ENCODE assay signal across 8 cellular contexts in the genomic region with DNA sequence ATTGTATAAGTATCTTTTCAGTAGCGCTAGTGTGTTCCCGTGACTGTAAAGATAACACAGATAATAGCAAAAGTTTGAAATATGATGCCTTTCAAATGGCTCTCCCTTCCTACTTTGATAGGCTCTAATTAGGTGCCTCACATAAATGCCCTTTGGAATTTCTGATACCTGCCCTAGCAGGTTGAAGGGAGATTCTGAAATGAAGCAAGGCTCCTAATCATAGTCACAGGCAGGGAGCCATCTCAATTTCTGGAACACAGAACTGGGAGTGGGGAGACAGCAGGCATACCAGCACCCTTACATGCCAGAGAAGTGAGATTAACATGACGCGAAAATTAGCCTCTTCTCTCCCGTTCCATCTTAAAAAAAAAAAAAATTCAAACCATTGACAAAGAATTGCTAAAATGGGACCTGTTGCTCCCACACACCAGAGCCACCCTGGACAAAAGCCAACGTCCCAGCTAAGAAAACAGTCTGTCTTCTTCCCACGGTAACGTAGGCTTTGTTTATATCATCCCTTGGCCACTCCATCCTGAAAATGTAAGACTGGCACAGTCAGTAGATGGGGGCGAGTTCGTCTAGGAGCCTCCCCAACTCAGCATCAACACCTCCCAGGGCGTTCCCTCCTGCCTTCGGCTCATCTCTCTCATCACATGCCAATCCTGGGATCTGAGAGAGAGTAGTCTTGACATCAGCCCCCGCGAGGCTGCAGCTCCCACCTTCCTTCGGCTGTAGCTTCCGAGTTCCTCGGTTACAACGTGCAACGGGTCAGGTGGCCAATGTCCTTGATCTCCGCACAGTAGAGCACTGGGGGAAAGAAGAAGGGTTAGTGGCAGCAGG. TPM values are rescaled to one million over a fixed set of nuclear protein-coding genes. Genes with fewer than 3 reads are reported as not detected.
A peak's percentile ranks its signal among the peaks of the same experiment; 100 is the strongest.
DNase-seq lines count a peak whose midpoint lies in the region; ATAC-seq and TF ChIP-seq lines count a peak whose summit lies in the region.

No MANE protein-coding gene starts in this region.

- BruUV-seq in A673 (replicated peaks; lab: Mats Ljungman, UMichigan) = TSS peak; percentile 48

- CTCF ChIA-PET in A673 (lab: Charles Lee) = no interaction called here

- intact Hi-C loops in A673 (cut with micrococcal nuclease; ENCODE audit: unreplicated experiment) = no loop called here
- intact Hi-C loops in posterior vena cava (cut with DNase I) = loop anchor here in 1 of 2 donors (5.0 kb wide), 1 partner anchor 77 kb away; no protein-coding TSS in a partner anchor

- H3K9me3 ChIP-seq in A673 (ENCODE audit: low read depth, low read length, poor library complexity, severe bottlenecking) = no peaks in the 10 kb centered on the region
- H3K9me3 ChIP-seq in duodenal mucosa (ENCODE audit: control insufficient read depth in 1 of 2, low read length in 2 of 2) = no peaks in the 10 kb centered on the region
- H3K9me3 ChIP-seq in muscle layer of duodenum (ENCODE audit: control insufficient read depth in 1 of 2, low read length in 2 of 2) = no peaks in the 10 kb centered on the region

- DNase-seq in A673 (ENCODE audit: low spot score) = no peak
- peak; percentile 38 for DNase-seq in OCI-M1 (lab: John Stamatoyannopoulos, UW)
- no peak for DNase-seq in NCI-H524 treated with DMSO at 0.1 percent for 48 hours (lab: John Stamatoyannopoulos, UW)
- DNase-seq in posterior vena cava (ENCODE audit: low spot score) = no peak

- POLR2A ChIA-PET in A673 (lab: Charles Lee; ENCODE audit: low non-redundant PET) = no interaction called here

- H3K27me3 ChIP-seq in A673 (replicated peaks; ENCODE audit: insufficient read depth, low read depth, low read length, poor library complexity) (no peaks in the 10 kb centered on the region), duodenal mucosa (ENCODE audit: control insufficient read depth in 1 of 2, insufficient read depth in 2 of 2, low read length in 2 of 2) (no peaks in the 10 kb centered on the region), muscle layer of duodenum (ENCODE audit: low read depth, low read length) (no peaks in the 10 kb centered on the region)

- peak overlapping the region; percentile 53 for H3K4me3 ChIP-seq in A673 (ENCODE audit: low read depth, low read length, poor library complexity, severe bottlenecking)
- peak overlapping the region; percentile 75 to 80 for H3K4me3 ChIP-seq in duodenal mucosa (ENCODE audit: low read depth in 1 of 2, low read length in 2 of 2)
- H3K4me3 ChIP-seq in muscle layer of duodenum (ENCODE audit: low read depth in 1 of 2, low read length in 2 of 2) = peak overlapping the region; percentile 71 to 80

- H3K4me1 ChIP-seq in A673 (ENCODE audit: insufficient read depth, low read length, poor library complexity, severe bottlenecking) = peaks cover 15% of the 10 kb centered on the region
- H3K4me1 ChIP-seq in duodenal mucosa (ENCODE audit: control insufficient read depth in 1 of 2, insufficient read depth in 2 of 2, low read length in 2 of 2) = peaks cover 23% of the 10 kb centered on the region in 2 donors
- H3K4me1 ChIP-seq in muscle layer of duodenum (ENCODE audit: control insufficient read depth in 1 of 2, insufficient read depth in 2 of 2, low read length in 2 of 2) = peaks cover 9 to 10% of the 10 kb centered on the region in 2 donors

- peak; percentile 5 for ATAC-seq in GM21367 (IDR thresholded peaks at IDR 0.05; ENCODE audit: unreplicated experiment)
- ATAC-seq in HG02571 (IDR thresholded peaks at IDR 0.05; ENCODE audit: unreplicated experiment) = no peak

- no peak for TF ChIP-seq CTCF in A673 (conservative IDR thresholded peaks at IDR 0.05; ENCODE audit: low read depth, low read length)

- H3K36me3 ChIP-seq in A673 (ENCODE audit: insufficient read depth, low read length, poor library complexity, severe bottlenecking) = peaks cover 27% of the 10 kb centered on the region
- peaks cover 6% of the 10 kb centered on the region in 2 donors for H3K36me3 ChIP-seq in duodenal mucosa (ENCODE audit: control insufficient read depth in 1 of 2, insufficient read depth in 2 of 2, low read length in 2 of 2)
- peaks cover 23 to 24% of the 10 kb centered on the region in 2 donors for H3K36me3 ChIP-seq in muscle layer of duodenum (ENCODE audit: control insufficient read depth in 1 of 2, insufficient read depth in 2 of 2, low read length in 2 of 2)

- peak overlapping the region; percentile 59 to 75 for H3K9ac ChIP-seq in duodenal mucosa (ENCODE audit: low read depth in 1 of 2, low read length in 2 of 2)

- H3K27ac ChIP-seq in A673 (ENCODE audit: low read depth, low read length, poor library complexity, severe bottlenecking) (peak overlapping the region; percentile 48), duodenal mucosa (ENCODE audit: low read depth, low read length) (peak overlapping the region; percentile 86), muscle layer of duodenum (ENCODE audit: low read length) (peak overlapping the region; percentile 90)

RNA-seq across cellular contexts. Expression of a gene that starts 1.1 kb away (rescaled TPM):
- total RNA-seq in A673 (2021) (0.83 and 1.1 TPM in 2 replicates), posterior vena cava (1 to 10 TPM; 1.1 to 1.5 TPM)

RNA-seq across cellular contexts. Expression of a gene that starts 14.7 kb away (rescaled TPM):
- total RNA-seq in A673 (2021) (24.8 and 32.4 TPM in 2 replicates), posterior vena cava (1 to 10 TPM; 1.2 to 2.2 TPM)

RNA-seq across cellular contexts. Expression of a gene that starts 16.8 kb away (rescaled TPM):
- 111 and 140 TPM in 2 replicates for total RNA-seq in A673 (2021)
- total RNA-seq in posterior vena cava = 10 to 100 TPM; 53.7 to 72.7 TPM

RNA-seq across cellular contexts. Expression of a gene that starts 17.0 kb away (rescaled TPM):
- total RNA-seq in A673 (2021) = 72.3 and 79.9 TPM in 2 replicates
- total RNA-seq in posterior vena cava = 10 to 100 TPM; 14.7 to 15.2 TPM

RNA-seq across cellular contexts. Expression of a gene that starts 26.4 kb away (rescaled TPM):
- total RNA-seq in A673 (2021) (249 and 264 TPM in 2 replicates), posterior vena cava (100 to 1,000 TPM in 1 of 2 donors, 10 to 100 TPM in 1; 67.4 to 105 TPM)
